Comparison of ENCODE assay signal across 17 cellular contexts in the genomic region with DNA sequence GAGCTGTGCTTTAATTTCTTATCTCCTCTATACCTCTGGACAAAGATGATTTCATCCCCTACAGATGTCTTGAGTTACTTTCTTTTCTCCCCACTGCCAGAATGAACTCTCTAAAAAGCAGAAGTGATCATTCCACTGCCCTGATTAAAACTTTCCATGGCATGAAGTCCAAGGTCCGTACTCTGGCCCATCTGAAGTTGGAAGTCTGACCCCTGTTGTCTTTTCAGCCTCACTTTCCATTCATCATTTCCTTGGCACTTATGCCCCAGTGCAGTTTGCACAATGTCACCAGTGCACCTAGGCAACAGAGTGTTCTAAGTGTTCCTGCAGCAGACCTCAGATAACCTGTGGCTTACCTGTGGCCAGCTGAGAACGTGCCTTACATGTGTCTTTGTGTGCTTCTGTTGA.
DNase-seq lines count a peak whose midpoint lies in the region; ATAC-seq, FAIRE-seq and TF ChIP-seq lines count a peak whose summit lies in the region.
"Had no signal": no experiment of that assay in that cellular context is flagged by ENCODE, and none has a peak within 500 bp of the region (broad histone marks: within the 10 kb centered on the region; RNA-seq: fewer than 3 reads in every experiment).

No MANE protein-coding gene starts in this region.

- no TSS peak for BruUV-seq in K562 (replicated peaks; lab: Mats Ljungman, UMichigan)

- H3K9me3 ChIP-seq in K562 (replicated peaks; ENCODE audit: control insufficient read depth, insufficient read depth, low read depth, low read length) (no peaks in the 10 kb centered on the region), WERI-Rb-1 (ENCODE audit: severe bottlenecking) (no peaks in the 10 kb centered on the region)
- H3K9me3 ChIP-seq: BLaER1, gastroesophageal sphincter had no signal

- H3K27me3 Mint-ChIP-seq in WTC11 (ENCODE audit: low read depth) = no peaks in the 10 kb centered on the region

- in situ Hi-C loops in K562 (cut with MboI) = no loop called here

- no peaks in the 10 kb centered on the region for H3K9me1 ChIP-seq in K562 (ENCODE audit: control insufficient read depth, insufficient read depth, low read length)

- H2AFZ ChIP-seq in K562 (ENCODE audit: low read depth, low read length) = no peak overlapping the region

- FAIRE-seq in K562 (lab: Jason Lieb, UNC) = no peak

- no peak for TF ChIP-seq EP300 in K562 (IDR thresholded peaks at IDR 0.05; ENCODE audit: low read length)

- peaks cover 17% of the 10 kb centered on the region for H3K9me3 Mint-ChIP-seq in WTC11
- H3K9me3 Mint-ChIP-seq: activated T-helper 17 cell treated with anti-CD3 and anti-CD28 coated beads, Interleukin-2, amount 50 U/mL, for 72 hours had no signal

- no peak overlapping the region for H3K4me3 ChIP-seq in K562
- no peak overlapping the region for H3K4me3 ChIP-seq in WERI-Rb-1 (ENCODE audit: low read depth, low read length)
- H3K4me3 ChIP-seq: BLaER1, gastroesophageal sphincter had no signal

- no peaks in the 10 kb centered on the region for H3K79me2 ChIP-seq in K562 (ENCODE audit: control insufficient read depth, insufficient read depth, low read length)

- WGBS in K562 (ENCODE audit: insufficient coverage, low coverage, missing lambda C conversion rate) = 0% methylated on average over 2 of the region's 2 CpGs

- peaks cover 8% of the 10 kb centered on the region for H3K4me1 Mint-ChIP-seq in WTC11
- H3K4me1 Mint-ChIP-seq: activated T-helper 17 cell treated with anti-CD3 and anti-CD28 coated beads, Interleukin-2, amount 50 U/mL, for 72 hours; T-helper 17 cell had no signal

- H3K27ac Mint-ChIP-seq in WTC11 = no peak overlapping the region
- H3K27ac Mint-ChIP-seq: activated T-helper 17 cell treated with anti-CD3 and anti-CD28 coated beads, Interleukin-2, amount 50 U/mL, for 72 hours; T-helper 17 cell had no signal

- no peak overlapping the region for H3K4me2 ChIP-seq in K562 (ENCODE audit: insufficient read depth, low read length)
- H3K4me2 ChIP-seq: BLaER1 had no signal

- no peak overlapping the region for H3K27ac ChIP-seq in K562 (ENCODE audit: extremely low read depth, low read depth, low read length)
- H3K27ac ChIP-seq in WERI-Rb-1 = no peak overlapping the region
- H3K27ac ChIP-seq: BLaER1, gastroesophageal sphincter had no signal

- H3K27me3 ChIP-seq in K562 (ENCODE audit: control insufficient read depth in 2 of 2, insufficient read depth in 2 of 2, low read length in 2 of 2) = no peaks in the 10 kb centered on the region
- H3K27me3 ChIP-seq in WERI-Rb-1 (ENCODE audit: insufficient read depth, low read depth, severe bottlenecking) = no peaks in the 10 kb centered on the region
- H3K27me3 ChIP-seq: BLaER1, gastroesophageal sphincter had no signal

- no peak overlapping the region for H3K9ac ChIP-seq in K562 (ENCODE audit: insufficient read depth in 1 of 2, low read depth in 2 of 2, low read length in 2 of 2)
- H3K9ac ChIP-seq: BLaER1 had no signal

- DNase-seq in K562 (ENCODE audit: extremely low read depth in 1 of 4, low spot score in 3 of 4) = no peak
- DNase-seq in renal cortical epithelial cell (ENCODE audit: low read depth) = peak; percentile 37
- no peak for DNase-seq in Ammon's horn (ENCODE audit: low spot score)
- no peak for DNase-seq in WTC11 (ENCODE audit: low spot score)
- DNase-seq in WERI-Rb-1 = no peak
- no peak for DNase-seq in NCI-H1105 treated with DMSO at 0.1 percent for 48 hours (lab: John Stamatoyannopoulos, UW)
- DNase-seq: activated CD4-positive, alpha-beta T cell treated with anti-CD3 and anti-CD28 coated beads, Interleukin-2, amount 50 U/mL, for 48 hours; aorta; NCI-H446 treated with DMSO at 0.1 percent for 48 hours; right cardiac atrium; T-helper 17 cell had no signal

- TF ChIP-seq RAD21 in K562 (CRISPR knock-in tag; conservative IDR thresholded peaks at IDR 0.05 in 1 of 2, IDR thresholded peaks at IDR 0.05 in 1 of 2) = no peak

- TF ChIP-seq CTCF in K562 (IDR thresholded peaks at IDR 0.05 in 2 of 3, conservative IDR thresholded peaks at IDR 0.05 in 1 of 3; ENCODE audit: insufficient read depth in 2 of 3, low read depth in 1 of 3, low read length in 3 of 3) (no peak), WTC11 (IDR thresholded peaks at IDR 0.05) (no peak), WERI-Rb-1 (IDR thresholded peaks at IDR 0.05; ENCODE audit: low read depth, low read length) (no peak)

- POLR2A ChIA-PET in K562 (lab: Yijun Ruan, JAX) (interaction anchor here (0.9 to 1.0 kb wide), 2 partner anchors 13 to 18 kb away, joined by 3 read pairs; no protein-coding TSS in a partner anchor), WTC11 (lab: Charles Lee) (no interaction called here)

- H3K36me3 ChIP-seq in K562 (ENCODE audit: control insufficient read depth, insufficient read depth, low read length) = no peaks in the 10 kb centered on the region
- H3K36me3 ChIP-seq in WERI-Rb-1 = no peaks in the 10 kb centered on the region
- H3K36me3 ChIP-seq: BLaER1, gastroesophageal sphincter had no signal

- intact Hi-C loops in K562 (cut with micrococcal nuclease) = no loop called here

- ATAC-seq in GM19395 (IDR thresholded peaks at IDR 0.05; ENCODE audit: unreplicated experiment) (peak; percentile 53), HG03354 (IDR thresholded peaks at IDR 0.05; ENCODE audit: poor library complexity, severe bottlenecking, unreplicated experiment) (peak; percentile 52), K562 (no peak), WTC11 (no peak)
- ATAC-seq: activated T-helper 17 cell treated with anti-CD3 and anti-CD28 coated beads, Interleukin-2, amount 50 U/mL, for 72 hours; gastroesophageal sphincter; Panc1; right cardiac atrium; T-helper 17 cell had no signal

- no peak overlapping the region for H3K4me3 Mint-ChIP-seq in WTC11
- H3K4me3 Mint-ChIP-seq: activated T-helper 17 cell treated with anti-CD3 and anti-CD28 coated beads, Interleukin-2, amount 50 U/mL, for 72 hours; T-helper 17 cell had no signal

- H3K4me1 ChIP-seq in K562 (replicated peaks in 1 of 2; ENCODE audit: control insufficient read depth in 2 of 2, insufficient read depth in 2 of 2, low read length in 2 of 2) = no peaks in the 10 kb centered on the region

- peaks cover 50% of the 10 kb centered on the region for H3K36me3 Mint-ChIP-seq in WTC11

- TF ChIP-seq POLR2A in K562 (conservative IDR thresholded peaks at IDR 0.05) = no peak

- H4K20me1 ChIP-seq in K562 (replicated peaks; ENCODE audit: control insufficient read depth, insufficient read depth, low read length) = no peaks in the 10 kb centered on the region
- H4K20me1 ChIP-seq: BLaER1 had no signal

- CTCF ChIA-PET in K562 (lab: Yijun Ruan, JAX; ENCODE audit: low intra/inter-chr PET ratio) (no interaction called here), WTC11 (lab: Charles Lee) (interaction anchor here (1.3 kb wide), 1 partner anchor 240 kb away, joined by 3 read pairs; no protein-coding TSS in a partner anchor)

TF ChIP-seq in K562, 482 proteins besides CTCF, POLR2A, EP300 and RAD21:
- TF ChIP-seq SPI1 (IDR thresholded peaks at IDR 0.05; ENCODE audit: borderline replicate concordance, low read depth, low read length) (peak; percentile 53; the same call in 1 of the 2 replicates), ZNF384 (IDR thresholded peaks at IDR 0.05; ENCODE audit: low read depth, low read length) (no peak), TARDBP (IDR thresholded peaks at IDR 0.05) (no peak)

TF ChIP-seq in WTC11, 78 proteins besides CTCF, POLR2A, EP300 and RAD21 (continues in another document):
- TF ChIP-seq IRF2 (CRISPR knock-in tag; IDR thresholded peaks at IDR 0.05; ENCODE audit: borderline replicate concordance, low read depth) = no peak
- no peak for TF ChIP-seq ZNF263 (CRISPR knock-in tag; IDR thresholded peaks at IDR 0.05; ENCODE audit: low read depth)
- TF ChIP-seq, protein P1, sequence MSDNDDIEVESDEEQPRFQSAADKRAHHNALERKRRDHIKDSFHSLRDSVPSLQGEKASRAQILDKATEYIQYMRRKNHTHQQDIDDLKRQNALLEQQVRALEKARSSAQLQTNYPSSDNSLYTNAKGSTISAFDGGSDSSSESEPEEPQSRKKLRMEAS (CRISPR knock-in tag; IDR thresholded peaks at IDR 0.05) = no peak
- TF ChIP-seq, protein P2, sequence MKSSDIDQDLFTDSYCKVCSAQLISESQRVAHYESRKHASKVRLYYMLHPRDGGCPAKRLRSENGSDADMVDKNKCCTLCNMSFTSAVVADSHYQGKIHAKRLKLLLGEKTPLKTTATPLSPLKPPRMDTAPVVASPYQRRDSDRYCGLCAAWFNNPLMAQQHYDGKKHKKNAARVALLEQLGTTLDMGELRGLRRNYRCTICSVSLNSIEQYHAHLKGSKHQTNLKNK (CRISPR knock-in tag; IDR thresholded peaks at IDR 0.05) = no peak
- TF ChIP-seq KAT7 (CRISPR knock-in tag; IDR thresholded peaks at IDR 0.05; ENCODE audit: borderline replicate concordance) = no peak
- no peak for TF ChIP-seq TCF7 (CRISPR knock-in tag; IDR thresholded peaks at IDR 0.05; ENCODE audit: low read depth)
- TF ChIP-seq, protein P3, sequence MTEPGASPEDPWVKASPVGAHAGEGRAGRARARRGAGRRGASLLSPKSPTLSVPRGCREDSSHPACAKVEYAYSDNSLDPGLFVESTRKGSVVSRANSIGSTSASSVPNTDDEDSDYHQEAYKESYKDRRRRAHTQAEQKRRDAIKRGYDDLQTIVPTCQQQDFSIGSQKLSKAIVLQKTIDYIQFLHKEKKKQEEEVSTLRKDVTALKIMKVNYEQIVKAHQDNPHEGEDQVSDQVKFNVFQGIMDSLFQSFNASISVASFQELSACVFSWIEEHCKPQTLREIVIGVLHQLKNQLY (CRISPR knock-in tag; IDR thresholded peaks at IDR 0.05) = no peak

Comparison
In these comparisons a context has a peak if more than half of its experiments do, and no peak if none do; other contexts are left out.
1. ATAC-seq: peak in GM19395 (single experiment) and HG03354 (single experiment); none in K562 (single experiment) and WTC11 (single experiment).